In the genomic region with DNA sequence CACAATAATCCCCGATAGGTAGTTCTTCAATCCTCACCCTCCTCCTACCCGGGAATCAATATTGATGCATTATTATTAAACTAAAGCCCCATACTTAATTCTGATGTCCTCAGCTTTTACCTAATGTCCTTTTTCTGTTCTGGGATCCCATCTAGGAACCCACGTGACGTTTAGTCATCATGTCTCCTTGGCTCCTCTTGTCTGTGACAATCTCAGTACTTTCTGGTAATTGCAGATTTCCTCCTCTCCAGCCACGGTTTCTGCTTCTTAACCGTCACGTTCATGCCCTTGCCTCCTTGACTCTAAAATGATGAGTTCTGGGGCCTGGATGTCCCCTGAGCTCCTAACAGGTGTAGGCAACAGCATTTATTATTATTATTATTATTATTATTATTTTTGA, we compare ENCODE assay signal across 10 cellular contexts. TPM values are rescaled to one million over a fixed set of nuclear protein-coding genes. Genes with fewer than 3 reads are reported as not detected.
A peak's percentile ranks its signal among the peaks of the same experiment; 100 is the strongest.
DNase-seq lines count a peak whose midpoint lies in the region; ATAC-seq and TF ChIP-seq lines count a peak whose summit lies in the region.
"Had no signal": no experiment of that assay in that cellular context is flagged by ENCODE, and none has a peak within 500 bp of the region (broad histone marks: within the 10 kb centered on the region; RNA-seq: fewer than 3 reads in every experiment).

No MANE protein-coding gene starts in this region.

- H3K27ac Mint-ChIP-seq in activated B cell treated with CpG ODN at 0.5 μM for 24 hours (peak overlapping the region; percentile 83), neural crest cell (ENCODE audit: unreplicated experiment) (no peak overlapping the region), progenitor cell of endocrine pancreas (no peak overlapping the region)

- H3K4me3 Mint-ChIP-seq in activated B cell treated with CpG ODN at 0.5 μM for 24 hours, result peak overlapping the region; percentile 16
- peak overlapping the region; percentile 31 for H3K4me3 Mint-ChIP-seq in neural crest cell
- no peak overlapping the region for H3K4me3 Mint-ChIP-seq in progenitor cell of endocrine pancreas (ENCODE audit: low read depth)
- H3K4me3 Mint-ChIP-seq: activated naive CD8-positive, alpha-beta T cell treated with anti-CD3 and anti-CD28 coated beads, Interleukin-2, amount 10 ng/mL, durations not matched to agents 7 days and 5 days had no signal

- CTCF ChIA-PET in activated B cell treated with CpG ODN at 0.5 μM for 24 hours (lab: Charles Lee), result no interaction called here

- TF ChIP-seq CTCF in activated B cell treated with CpG ODN at 0.5 μM for 24 hours (IDR thresholded peaks at IDR 0.05), result no peak
- TF ChIP-seq CTCF in neural crest cell (conservative IDR thresholded peaks at IDR 0.05), result no peak
- no peak for TF ChIP-seq CTCF in progenitor cell of endocrine pancreas (IDR thresholded peaks at IDR 0.05; ENCODE audit: unreplicated experiment)
- TF ChIP-seq CTCF in omental fat pad (IDR thresholded peaks at IDR 0.05), result no peak

- DNase-seq in CD1c-positive myeloid dendritic cell (ENCODE audit: extremely low spot score), result peak; percentile 53
- peak; percentile 34 for DNase-seq in LHCN-M2 (ENCODE audit: low read depth)
- no peak for DNase-seq in activated B cell treated with CpG ODN at 0.5 μM for 24 hours
- DNase-seq in neural crest cell (ENCODE audit: low read depth, low spot score), result no peak
- no peak for DNase-seq in Ammon's horn (ENCODE audit: low spot score)
- DNase-seq in progenitor cell of endocrine pancreas (ENCODE audit: low spot score, unreplicated experiment), result no peak
- DNase-seq in omental fat pad (ENCODE audit: low spot score), result no peak
- DNase-seq: activated naive CD8-positive, alpha-beta T cell treated with anti-CD3 and anti-CD28 coated beads, Interleukin-2, amount 10 ng/mL, durations not matched to agents 7 days and 5 days; cortex of kidney; MM.1S had no signal

- POLR2A ChIA-PET in activated B cell treated with CpG ODN at 0.5 μM for 24 hours (lab: Charles Lee), result interaction anchor here (1.3 to 3.7 kb wide), 3 partner anchors 13 to 20 kb away, joined by 4 to 35 read pairs (median 5); no protein-coding TSS in a partner anchor

- intact Hi-C loops in activated B cell treated with CpG ODN at 0.5 μM for 24 hours (cut with micrococcal nuclease), result loop anchor here (5.0 kb wide), 1 partner anchor 54 kb away; no protein-coding TSS in a partner anchor

- H3K27me3 Mint-ChIP-seq in activated B cell treated with CpG ODN at 0.5 μM for 24 hours (no peaks in the 10 kb centered on the region), neural crest cell (ENCODE audit: low read depth) (peaks cover 11% of the 10 kb centered on the region), progenitor cell of endocrine pancreas (peaks cover 16% of the 10 kb centered on the region)
- H3K27me3 Mint-ChIP-seq: activated naive CD8-positive, alpha-beta T cell treated with anti-CD3 and anti-CD28 coated beads, Interleukin-2, amount 10 ng/mL, durations not matched to agents 7 days and 5 days had no signal

- H3K4me1 Mint-ChIP-seq in activated B cell treated with CpG ODN at 0.5 μM for 24 hours (peaks cover 82% of the 10 kb centered on the region), neural crest cell (peaks cover 46% of the 10 kb centered on the region), progenitor cell of endocrine pancreas (ENCODE audit: low read depth) (peaks cover 20% of the 10 kb centered on the region)

- H3K9me3 Mint-ChIP-seq in activated B cell treated with CpG ODN at 0.5 μM for 24 hours (no peaks in the 10 kb centered on the region), neural crest cell (no peaks in the 10 kb centered on the region), progenitor cell of endocrine pancreas (ENCODE audit: low read depth) (no peaks in the 10 kb centered on the region)
- H3K9me3 Mint-ChIP-seq: activated naive CD8-positive, alpha-beta T cell treated with anti-CD3 and anti-CD28 coated beads, Interleukin-2, amount 10 ng/mL, durations not matched to agents 7 days and 5 days had no signal

- peaks cover 17% of the 10 kb centered on the region for H3K36me3 Mint-ChIP-seq in activated B cell treated with CpG ODN at 0.5 μM for 24 hours (ENCODE audit: low read depth)
- peaks cover 2% of the 10 kb centered on the region for H3K36me3 Mint-ChIP-seq in neural crest cell (ENCODE audit: low read depth)
- H3K36me3 Mint-ChIP-seq in progenitor cell of endocrine pancreas (ENCODE audit: insufficient read depth), result no peaks in the 10 kb centered on the region

- ATAC-seq in activated B cell treated with CpG ODN at 0.5 μM for 24 hours (ENCODE audit: low read depth) (no peak), omental fat pad (ENCODE audit: low FRiP score) (no peak)

RNA-seq across cellular contexts. Expression of a gene that starts 2.9 kb away (rescaled TPM):
- total RNA-seq in LHCN-M2 (2014; rRNA removed), result 9.8 and 13.0 TPM in 2 replicates
- polyA plus RNA-seq in LHCN-M2 (2012), result 6.4 TPM
- 140 and 188 TPM in 2 replicates for total RNA-seq in activated B cell treated with CpG ODN at 0.5 μM for 24 hours
- total RNA-seq in neural crest cell, result 48.7 and 58.6 TPM in 2 replicates
- 49.5 and 55.1 TPM in 2 replicates for total RNA-seq in progenitor cell of endocrine pancreas
- 10 to 100 TPM; 15.3 to 37.5 (median 22.9) TPM for total RNA-seq in omental fat pad

RNA-seq across cellular contexts. Expression of a gene that starts 43.8 kb away (rescaled TPM):
- total RNA-seq in LHCN-M2 (2014; rRNA removed) (not detected in 2 replicates), activated B cell treated with CpG ODN at 0.5 μM for 24 hours (0.04 TPM in 1 of 2 replicates, not detected in the other), neural crest cell (not detected in 2 replicates), progenitor cell of endocrine pancreas (not detected in 2 replicates), omental fat pad (under 1 TPM in 1 of 4 donors, not detected in 3; 0.09 TPM)
- polyA plus RNA-seq in LHCN-M2 (2012), result not detected

Comparison
In these comparisons a context has a peak if more than half of its experiments do, and no peak if none do; other contexts are left out.
1. DNase-seq: peak in CD1c-positive myeloid dendritic cell (single experiment) and LHCN-M2 (single experiment); none in activated B cell treated with CpG ODN at 0.5 μM for 24 hours (single experiment), neural crest cell (single experiment), Ammon's horn (single experiment), progenitor cell of endocrine pancreas (single experiment) and omental fat pad (single experiment).